In the genomic region with DNA sequence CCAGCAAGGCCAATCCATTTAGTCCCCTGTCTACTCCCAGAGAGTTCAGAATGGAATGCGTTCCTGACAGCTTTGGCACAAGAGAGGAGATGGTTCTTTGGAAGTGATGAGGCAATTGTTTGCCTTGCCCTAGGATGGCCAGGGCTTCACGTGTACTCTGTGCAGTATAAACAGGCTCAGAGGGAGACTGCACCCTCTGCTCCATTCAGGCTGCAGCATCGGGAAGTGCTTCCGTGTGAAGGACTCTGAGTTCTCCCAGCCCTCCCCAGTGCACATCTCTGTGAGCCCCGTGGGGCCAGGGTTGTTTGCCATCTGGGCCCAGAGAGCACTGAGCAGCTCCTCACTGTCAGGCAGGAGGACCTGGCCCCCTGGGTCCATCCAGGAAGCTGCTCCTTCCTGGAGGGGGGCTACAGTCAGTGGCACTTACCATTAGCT, we compare ENCODE assay signal across 18 cellular contexts.
A peak's percentile ranks its signal among the peaks of the same experiment; 100 is the strongest.
DNase-seq lines count a peak whose midpoint lies in the region; FAIRE-seq and TF ChIP-seq lines count a peak whose summit lies in the region.
"Had no signal": no experiment of that assay in that cellular context is flagged by ENCODE, and none has a peak within 500 bp of the region (broad histone marks: within the 10 kb centered on the region; RNA-seq: fewer than 3 reads in every experiment).

No MANE protein-coding gene starts in this region.

- TF ChIP-seq CTCF in H1 (IDR thresholded peaks at IDR 0.05; ENCODE audit: control extremely low read depth in 1 of 3, insufficient read depth in 1 of 3, low read depth in 1 of 3, low read length in 3 of 3) = no peak

- H3K4me2 ChIP-seq in BLaER1 treated with 17β-estradiol and CSF1 and Interleukin-3, amounts not matched to agents 10 nM and 100 nM = peak overlapping the region in 10 of 11 experiments; percentile 15 to 92 (median 76); a peak in 19 of 22 replicates
- H3K4me2 ChIP-seq in H1 (ENCODE audit: insufficient read depth in 1 of 2, low read depth in 2 of 2, low read length in 2 of 2) (no peak overlapping the region), mesenchymal stem cell (ENCODE audit: low read length, poor library complexity, severe bottlenecking) (no peak overlapping the region)

- no peaks in the 10 kb centered on the region for H3K79me2 ChIP-seq in H1 (ENCODE audit: control insufficient read depth in 1 of 2, insufficient read depth in 2 of 2, low read length in 2 of 2)

- peak overlapping the region; percentile 18; the same call in 1 of the 2 replicates for H2BK12ac ChIP-seq in H1 (ENCODE audit: low read depth, low read length)
- H2BK12ac ChIP-seq in mesenchymal stem cell (ENCODE audit: low read length in 2 of 2) = no peak overlapping the region

- H2BK15ac ChIP-seq in H1 (ENCODE audit: low read length) (peak overlapping the region; percentile 6; the same call in 1 of the 2 replicates), mesenchymal stem cell (ENCODE audit: low read depth, poor library complexity, severe bottlenecking) (no peak overlapping the region)

- peak overlapping the region in 3 of 11 experiments; percentile 15 to 34 (median 24); a peak in 2 of 22 replicates for H3K9ac ChIP-seq in BLaER1 treated with 17β-estradiol and CSF1 and Interleukin-3, amounts not matched to agents 10 nM and 100 nM
- no peak overlapping the region for H3K9ac ChIP-seq in H1 (replicated peaks in 1 of 4; ENCODE audit: extremely low read depth in 1 of 4, low read depth in 3 of 4, low read length in 3 of 4)
- no peak overlapping the region for H3K9ac ChIP-seq in mesenchymal stem cell (ENCODE audit: low read length)
- H3K9ac ChIP-seq: GM23248 had no signal

- H3K14ac ChIP-seq in H1 (ENCODE audit: insufficient read length) (no peak overlapping the region), mesenchymal stem cell (ENCODE audit: low read length in 2 of 2) (no peak overlapping the region)

- no peak for TF ChIP-seq EP300 in H1 (IDR thresholded peaks at IDR 0.05; ENCODE audit: borderline replicate concordance in 1 of 2, low read depth in 2 of 2, low read length in 2 of 2)

- no peak overlapping the region for H2BK20ac ChIP-seq in H1 (ENCODE audit: low read length)

- H2AK5ac ChIP-seq in H1 (ENCODE audit: low read depth, low read length) (no peak overlapping the region), mesenchymal stem cell (ENCODE audit: low read length, severe bottlenecking) (peak overlapping the region; percentile 92)

- H4K20me1 ChIP-seq in BLaER1 treated with 17β-estradiol and CSF1 and Interleukin-3, amounts not matched to agents 10 nM and 100 nM = no peaks in the 10 kb centered on the region
- H4K20me1 ChIP-seq in H1 (replicated peaks in 1 of 2; ENCODE audit: control insufficient read depth in 1 of 2, insufficient read depth in 2 of 2, low read length in 2 of 2) = no peaks in the 10 kb centered on the region

- H2AFZ ChIP-seq in H1 (ENCODE audit: low read length) = no peak overlapping the region
- no peak overlapping the region for H2AFZ ChIP-seq in mesenchymal stem cell (ENCODE audit: low read depth, low read length)
- H2AFZ ChIP-seq: GM23248 had no signal

- 93% methylated on average over 5 of the region's 5 CpGs; no CpG with 5 or more reads in 1 of the 2 experiments for WGBS in H1 (ENCODE audit: extremely low coverage in 1 of 2, insufficient coverage in 1 of 2, insufficient read length in 1 of 2, insufficient replicate concordance in 2 of 2, low coverage in 1 of 2, low lambda C conversion rate in 2 of 2, missing lambda C conversion rate in 1 of 2), 2 experiments
- 79% methylated on average over 5 of the region's 5 CpGs for WGBS in mesenchymal stem cell

- no peak overlapping the region; the same call in 1 of the 2 replicates for H4K8ac ChIP-seq in H1 (ENCODE audit: extremely low read depth, insufficient read depth, low read length)
- peak overlapping the region; percentile 36 for H4K8ac ChIP-seq in mesenchymal stem cell (ENCODE audit: low read length)

- H3K4me3 ChIP-seq in BLaER1 treated with 17β-estradiol and CSF1 and Interleukin-3, amounts not matched to agents 10 nM and 100 nM = no peak overlapping the region
- H3K4me3 ChIP-seq in MG63 (no peak overlapping the region), H1 (ENCODE audit: extremely low read depth in 1 of 4, insufficient read depth in 2 of 4, low read depth in 3 of 4, low read length in 4 of 4) (no peak overlapping the region), mesenchymal stem cell (ENCODE audit: insufficient read depth in 1 of 2, low read depth in 1 of 2, low read length in 2 of 2) (no peak overlapping the region), SJCRH30 (no peak overlapping the region)
- H3K4me3 ChIP-seq: GM23248, K562 had no signal

- no peak for TF ChIP-seq RAD21 in H1 (IDR thresholded peaks at IDR 0.05 in 1 of 2, conservative IDR thresholded peaks at IDR 0.05 in 1 of 2; ENCODE audit: low read depth in 2 of 2, low read length in 2 of 2)

- CTCF ChIA-PET in H1 (lab: Charles Lee; ENCODE audit: partially characterized antibody) = interaction anchor here (0.9 to 2.1 kb wide), 6 partner anchors 9 to 149 kb away, joined by 3 to 5 read pairs (median 4); no protein-coding TSS in a partner anchor

- H2BK120ac ChIP-seq in H1 (replicated peaks; ENCODE audit: low read depth, low read length) (no peak overlapping the region), mesenchymal stem cell (ENCODE audit: low read depth, low read length) (no peak overlapping the region)

- H3K9me3 ChIP-seq in BLaER1 treated with 17β-estradiol and CSF1 and Interleukin-3, amounts not matched to agents 10 nM and 100 nM (replicated peaks in 1 of 11) = no peaks in the 10 kb centered on the region
- no peaks in the 10 kb centered on the region for H3K9me3 ChIP-seq in MG63
- no peaks in the 10 kb centered on the region for H3K9me3 ChIP-seq in H1 (ENCODE audit: insufficient read depth in 2 of 2, low read depth in 1 of 2, low read length in 1 of 2)
- no peaks in the 10 kb centered on the region for H3K9me3 ChIP-seq in mesenchymal stem cell (ENCODE audit: control insufficient read depth, low read length)
- H3K9me3 ChIP-seq in SJCRH30 (replicated peaks) = no peaks in the 10 kb centered on the region

- FAIRE-seq in H1 (lab: Jason Lieb, UNC) = no peak
- FAIRE-seq: K562 had no signal

- H3K79me1 ChIP-seq in H1 (ENCODE audit: low read depth, low read length) (no peaks in the 10 kb centered on the region; the same call in 1 of the 2 replicates), mesenchymal stem cell (replicated peaks; ENCODE audit: low read length, poor library complexity, severe bottlenecking) (no peaks in the 10 kb centered on the region)

- H3K27ac ChIP-seq in BLaER1 treated with 17β-estradiol and CSF1 and Interleukin-3, amounts not matched to agents 10 nM and 100 nM = peak overlapping the region in 3 of 11 experiments; percentile 38 to 45 (median 43); a peak in 4 of 22 replicates
- H3K27ac ChIP-seq in H1 (ENCODE audit: low read depth, low read length) (no peak overlapping the region), mesenchymal stem cell (ENCODE audit: low read length, poor library complexity, severe bottlenecking) (no peak overlapping the region), SJCRH30 (no peak overlapping the region)
- H3K27ac ChIP-seq: GM23248, RWPE1 had no signal

- TF ChIP-seq POLR2A in H1 (IDR thresholded peaks at IDR 0.05; ENCODE audit: control extremely low read depth in 1 of 2, low read depth in 2 of 2, low read length in 2 of 2) = no peak

- H3K56ac ChIP-seq in H1 (replicated peaks; ENCODE audit: insufficient read length, low read depth, low read length) = no peak overlapping the region

- peak overlapping the region; percentile 32 for H4K91ac ChIP-seq in H1 (replicated peaks; ENCODE audit: insufficient read length, low read length)
- H4K91ac ChIP-seq in mesenchymal stem cell (ENCODE audit: low read length) = no peak overlapping the region

- no peaks in the 10 kb centered on the region for H3K23me2 ChIP-seq in H1 (ENCODE audit: low read depth, low read length)

- POLR2A ChIA-PET in H1 (lab: Charles Lee; ENCODE audit: partially characterized antibody) = no interaction called here

- H3K4me1 ChIP-seq in BLaER1 treated with 17β-estradiol and CSF1 and Interleukin-3, amounts not matched to agents 10 nM and 100 nM = peaks cover 19 to 46% (median 42%) of the 10 kb centered on the region in 10 experiments
- peaks cover 0 to 11% (median 7%) of the 10 kb centered on the region in 4 experiments for H3K4me1 ChIP-seq in H1 (replicated peaks in 1 of 4; ENCODE audit: control insufficient read depth in 3 of 4, insufficient read depth in 4 of 4, low read length in 3 of 4)
- H3K4me1 ChIP-seq in mesenchymal stem cell (ENCODE audit: control insufficient read depth, insufficient read depth, low read depth, low read length) = peaks cover 30% of the 10 kb centered on the region
- no peaks in the 10 kb centered on the region for H3K4me1 ChIP-seq in SJCRH30

- H2BK5ac ChIP-seq in H1 (ENCODE audit: low read depth, low read length) (peak overlapping the region; percentile 15; the same call in 1 of the 2 replicates), mesenchymal stem cell (ENCODE audit: low read depth, low read length, poor library complexity, severe bottlenecking) (no peak overlapping the region)

- no peak overlapping the region for H4K5ac ChIP-seq in H1 (ENCODE audit: insufficient read length, low read depth, low read length)

- H3K4ac ChIP-seq in H1 (replicated peaks; ENCODE audit: insufficient read length, low read depth, low read length) (no peak overlapping the region), mesenchymal stem cell (ENCODE audit: low read depth in 1 of 2, low read length in 2 of 2) (no peak overlapping the region)

- DNase-seq in MG63 = peak; percentile 4
- DNase-seq in H1 (ENCODE audit: low read depth in 1 of 2, low spot score in 2 of 2) = no peak
- DNase-seq in mesenchymal stem cell = no peak
- DNase-seq in SJCRH30 = no peak
- no peak for DNase-seq in NCI-H510A treated with DMSO at 0.1 percent for 48 hours (lab: John Stamatoyannopoulos, UW)
- DNase-seq in activated effector memory CD4-positive, alpha-beta T cell treated with anti-CD3 and anti-CD28 coated beads, Interleukin-2, amount 50 U/mL, for 16 hours = no peak
- DNase-seq: DMS 273 treated with DMSO at 0.1 percent for 48 hours, GDM1, GM23248, MV-4-11, NCI-H1694 treated with DMSO at 0.1 percent for 48 hours, NCI-H2227 treated with DMSO at 0.1 percent for 48 hours, NCI-H524 treated with DMSO at 0.1 percent for 48 hours, PC-3, SIG-M5 had no signal

- H3K23ac ChIP-seq in H1 (ENCODE audit: insufficient read length) = no peak overlapping the region
- no peak overlapping the region for H3K23ac ChIP-seq in mesenchymal stem cell (ENCODE audit: low read length in 2 of 2)

- no peaks in the 10 kb centered on the region for H3K36me3 ChIP-seq in BLaER1 treated with 17β-estradiol and CSF1 and Interleukin-3, amounts not matched to agents 10 nM and 100 nM
- no peaks in the 10 kb centered on the region for H3K36me3 ChIP-seq in MG63
- no peaks in the 10 kb centered on the region for H3K36me3 ChIP-seq in H1 (ENCODE audit: control insufficient read depth in 2 of 4, insufficient read depth in 4 of 4, low read length in 3 of 4)
- H3K36me3 ChIP-seq in mesenchymal stem cell (ENCODE audit: control insufficient read depth in 1 of 2, insufficient read depth in 2 of 2, low read depth in 1 of 2, low read length in 2 of 2) = no peaks in the 10 kb centered on the region
- no peaks in the 10 kb centered on the region for H3K36me3 ChIP-seq in SJCRH30

- H3K27me3 ChIP-seq in BLaER1 treated with 17β-estradiol and CSF1 and Interleukin-3, amounts not matched to agents 10 nM and 100 nM = no peaks in the 10 kb centered on the region
- H3K27me3 ChIP-seq in MG63 = no peaks in the 10 kb centered on the region
- no peaks in the 10 kb centered on the region for H3K27me3 ChIP-seq in H1 (replicated peaks in 1 of 4; ENCODE audit: control insufficient read depth in 3 of 4, extremely low read depth in 1 of 4, insufficient read depth in 3 of 4, low read length in 3 of 4)
- peaks cover 0 to 18% of the 10 kb centered on the region in 2 experiments for H3K27me3 ChIP-seq in mesenchymal stem cell (ENCODE audit: control insufficient read depth in 1 of 2, insufficient read depth in 1 of 2, low read length in 2 of 2)
- no peaks in the 10 kb centered on the region for H3K27me3 ChIP-seq in SJCRH30

- H3K18ac ChIP-seq in H1 (ENCODE audit: extremely low read depth, low read length) (no peak overlapping the region), mesenchymal stem cell (ENCODE audit: low read depth in 1 of 2, low read length in 2 of 2) (no peak overlapping the region)

Comparison
In these comparisons a context has a peak if more than half of its experiments do, and no peak if none do; other contexts are left out.
1. H3K4me2 ChIP-seq: peak in BLaER1 treated with 17β-estradiol and CSF1 and Interleukin-3, amounts not matched to agents 10 nM and 100 nM (10 of 11); none in H1 (0 of 2) and mesenchymal stem cell (single experiment).